ENCODE assay signal across 8 cellular contexts in genomic region chr11:59429924-59430516, GRCh38. TPM values are rescaled to one million over a fixed set of nuclear protein-coding genes. Genes with fewer than 3 reads are reported as not detected.
A peak's percentile ranks its signal among the peaks of the same experiment; 100 is the strongest.
DNase-seq lines count a peak whose midpoint lies in the region; ATAC-seq and TF ChIP-seq lines count a peak whose summit lies in the region.

No MANE protein-coding gene starts in this region.

- 67 to 70% methylated on average over 4 of the region's 4 CpGs for WGBS in gastroesophageal sphincter (ENCODE audit: low coverage in 1 of 2), 2 donors
- 68 to 70% (median 69%) methylated on average over 4 of the region's 4 CpGs for WGBS in spleen, 5 donors

- POLR2A ChIA-PET in activated B cell treated with CpG ODN at 0.5 μM for 24 hours (lab: Charles Lee): interaction anchor here (0.6 to 2.3 kb wide), 3 partner anchors 107 to 259 kb away, joined by 3 to 10 read pairs (median 3); partner anchors contain the start of gene DTX4

- no peaks in the 10 kb centered on the region for H3K9me3 ChIP-seq in BE2C
- no peaks in the 10 kb centered on the region for H3K9me3 ChIP-seq in gastroesophageal sphincter
- no peaks in the 10 kb centered on the region for H3K9me3 ChIP-seq in spleen

- ATAC-seq in HG02884 (IDR thresholded peaks at IDR 0.05; ENCODE audit: unreplicated experiment): peak; percentile 81
- ATAC-seq in activated B cell treated with CpG ODN at 0.5 μM for 24 hours (ENCODE audit: low read depth): peak; percentile 87
- ATAC-seq in gastroesophageal sphincter: no peak
- ATAC-seq in GM19328 (IDR thresholded peaks at IDR 0.05; ENCODE audit: unreplicated experiment): no peak

- no peaks in the 10 kb centered on the region for H3K36me3 Mint-ChIP-seq in activated B cell treated with CpG ODN at 0.5 μM for 24 hours (ENCODE audit: low read depth)

- peaks cover 9% of the 10 kb centered on the region for H3K27me3 Mint-ChIP-seq in activated B cell treated with CpG ODN at 0.5 μM for 24 hours

- H3K9me3 Mint-ChIP-seq in activated B cell treated with CpG ODN at 0.5 μM for 24 hours: no peaks in the 10 kb centered on the region

- H3K27ac ChIP-seq in gastroesophageal sphincter: no peak overlapping the region
- no peak overlapping the region for H3K27ac ChIP-seq in spleen

- intact Hi-C loops in activated B cell treated with CpG ODN at 0.5 μM for 24 hours (cut with micrococcal nuclease) (loop anchor here (1.0 to 10.0 kb wide), 8 partner anchors 146 to 775 kb away; no protein-coding TSS in a partner anchor), spleen (cut with DNase I; ENCODE audit: low total_unique reads) (loop anchor here (5.0 to 10.0 kb wide), 2 partner anchors 145 to 258 kb away; partner anchors contain the start of gene DTX4)

- TF ChIP-seq CTCF in BE2C (IDR thresholded peaks at IDR 0.05; ENCODE audit: low read depth, low read length) (peak; percentile 62), GM12873 (IDR thresholded peaks at IDR 0.05; ENCODE audit: insufficient read depth, low read depth, low read length, missing control alignments) (peak; percentile 76), activated B cell treated with CpG ODN at 0.5 μM for 24 hours (IDR thresholded peaks at IDR 0.05) (peak; percentile 50), gastroesophageal sphincter (IDR thresholded peaks at IDR 0.05) (peak; percentile 10 to 50 (median 36)), spleen (IDR thresholded peaks at IDR 0.05 in 8 of 11, conservative IDR thresholded peaks at IDR 0.05 in 3 of 11) (peak; percentile 63 to 86 (median 79))

- H3K27me3 ChIP-seq in BE2C (no peaks in the 10 kb centered on the region), gastroesophageal sphincter (no peaks in the 10 kb centered on the region), spleen (replicated peaks in 1 of 7) (peaks cover 0 to 5% (median 0%) of the 10 kb centered on the region in 7 donors)

- TF ChIP-seq POLR2A in gastroesophageal sphincter (IDR thresholded peaks at IDR 0.05) (no peak), spleen (IDR thresholded peaks at IDR 0.05) (no peak)

- peak; percentile 13 for DNase-seq in BE2C
- DNase-seq in NCI-H2171 (lab: John Stamatoyannopoulos, UW): peak; percentile 26
- DNase-seq in activated B cell treated with CpG ODN at 0.5 μM for 24 hours: no peak
- no peak for DNase-seq in spleen

- no peak overlapping the region for H3K27ac Mint-ChIP-seq in activated B cell treated with CpG ODN at 0.5 μM for 24 hours

- H3K4me1 ChIP-seq in BE2C (no peaks in the 10 kb centered on the region), gastroesophageal sphincter (no peaks in the 10 kb centered on the region), spleen (no peaks in the 10 kb centered on the region)

- no peak overlapping the region for H3K4me3 ChIP-seq in BE2C (ENCODE audit: low read depth, low read length)
- no peak overlapping the region for H3K4me3 ChIP-seq in gastroesophageal sphincter
- H3K4me3 ChIP-seq in spleen: no peak overlapping the region

- CTCF ChIA-PET in activated B cell treated with CpG ODN at 0.5 μM for 24 hours (lab: Charles Lee): interaction anchor here (0.6 to 5.2 kb wide), 20 partner anchors 49 to 471 kb away, joined by 3 to 91 read pairs (median 4); partner anchors contain the start of genes DTX4 and MPEG1

- H3K4me1 Mint-ChIP-seq in activated B cell treated with CpG ODN at 0.5 μM for 24 hours: no peaks in the 10 kb centered on the region

- H3K36me3 ChIP-seq in BE2C (no peaks in the 10 kb centered on the region), gastroesophageal sphincter (no peaks in the 10 kb centered on the region), spleen (no peaks in the 10 kb centered on the region)

- no peak for TF ChIP-seq EP300 in gastroesophageal sphincter (IDR thresholded peaks at IDR 0.05)

- H3K4me3 Mint-ChIP-seq in activated B cell treated with CpG ODN at 0.5 μM for 24 hours: no peak overlapping the region

RNA-seq across cellular contexts. Expression of gene OR5A2, which starts 3.8 kb away (rescaled TPM):
- polyA plus RNA-seq in BE2C (2012; ENCODE audit: insufficient read depth, insufficient read length, low read depth): not detected
- not detected in 2 replicates for total RNA-seq in activated B cell treated with CpG ODN at 0.5 μM for 24 hours
- total RNA-seq in gastroesophageal sphincter: not detected
- total RNA-seq in spleen: not detected
- polyA plus RNA-seq in spleen: not detected

RNA-seq across cellular contexts. Expression of gene OR5A1, which starts 6.2 kb away (rescaled TPM):
- polyA plus RNA-seq in BE2C (2012; ENCODE audit: insufficient read depth, insufficient read length, low read depth): not detected
- not detected in 2 replicates for total RNA-seq in activated B cell treated with CpG ODN at 0.5 μM for 24 hours
- not detected for total RNA-seq in gastroesophageal sphincter
- total RNA-seq in spleen: not detected
- not detected for polyA plus RNA-seq in spleen

RNA-seq across cellular contexts. Expression of gene OR4D6, which starts 26.7 kb away (rescaled TPM):
- not detected for polyA plus RNA-seq in BE2C (2012; ENCODE audit: insufficient read depth, insufficient read length, low read depth)
- total RNA-seq in activated B cell treated with CpG ODN at 0.5 μM for 24 hours (not detected in 2 replicates), gastroesophageal sphincter (not detected), spleen (not detected)
- not detected for polyA plus RNA-seq in spleen

RNA-seq across cellular contexts. Expression of gene OR4D10, which starts 43.1 kb away (rescaled TPM):
- not detected for polyA plus RNA-seq in BE2C (2012; ENCODE audit: insufficient read depth, insufficient read length, low read depth)
- total RNA-seq in activated B cell treated with CpG ODN at 0.5 μM for 24 hours (not detected in 2 replicates), gastroesophageal sphincter (not detected), spleen (not detected)
- not detected for polyA plus RNA-seq in spleen

Comparison
In these comparisons a context has a peak if more than half of its experiments do, and no peak if none do; other contexts are left out.
1. DNase-seq: peak in BE2C (single experiment) and NCI-H2171 (single experiment); none in activated B cell treated with CpG ODN at 0.5 μM for 24 hours (single experiment) and spleen (single experiment).
2. ATAC-seq: peak in HG02884 (single experiment) and activated B cell treated with CpG ODN at 0.5 μM for 24 hours (single experiment); none in gastroesophageal sphincter (single experiment) and GM19328 (single experiment).
3. Peak in every context shown above with its lines, with median percentiles within 50 percentile points of each other: CTCF ChIP-seq.